ENCODE assay signal across 15 cellular contexts in genomic region chr7:131499801-131500200, GRCh38. TPM values are rescaled to one million over a fixed set of nuclear protein-coding genes. Genes with fewer than 3 reads are reported as not detected.
DNase-seq lines count a peak whose midpoint lies in the region; ATAC-seq and TF ChIP-seq lines count a peak whose summit lies in the region.
"Had no signal": no experiment of that assay in that cellular context is flagged by ENCODE, and none has a peak within 500 bp of the region (broad histone marks: within the 10 kb centered on the region; RNA-seq: fewer than 3 reads in every experiment).

No MANE protein-coding gene starts in this region.

- H3K27ac Mint-ChIP-seq in T-helper 1 cell treated with Interleukin-12 subunit alpha and Interleukin-12 subunit beta and Interleukin-4 antibody, amounts not matched to agents 30 μg/mL and 1 μg/mL, for 36 hours = peak overlapping the region; percentile 41
- H3K27ac Mint-ChIP-seq in activated naive CD8-positive, alpha-beta T cell = peak overlapping the region; percentile 37
- no peak overlapping the region for H3K27ac Mint-ChIP-seq in activated naive CD8-positive, alpha-beta T cell treated with anti-CD3 and anti-CD28 coated beads for 36 hours
- H3K27ac Mint-ChIP-seq in WTC11 = peak overlapping the region; percentile 62; the same call in 1 of the 2 replicates

- no peak for TF ChIP-seq CTCF in WTC11 (IDR thresholded peaks at IDR 0.05)

- H3K27me3 ChIP-seq in H7 (ENCODE audit: control insufficient read depth, insufficient read depth, low read length) = no peaks in the 10 kb centered on the region

- peaks cover 28% of the 10 kb centered on the region for H3K4me1 Mint-ChIP-seq in T-helper 1 cell treated with Interleukin-12 subunit alpha and Interleukin-12 subunit beta and Interleukin-4 antibody, amounts not matched to agents 30 μg/mL and 1 μg/mL, for 36 hours (ENCODE audit: low read depth)
- peaks cover 38% of the 10 kb centered on the region for H3K4me1 Mint-ChIP-seq in activated naive CD8-positive, alpha-beta T cell (ENCODE audit: low read depth)
- H3K4me1 Mint-ChIP-seq in activated naive CD8-positive, alpha-beta T cell treated with anti-CD3 and anti-CD28 coated beads for 36 hours = peaks cover 21% of the 10 kb centered on the region
- peaks cover 6% of the 10 kb centered on the region; the same call in 1 of the 2 replicates for H3K4me1 Mint-ChIP-seq in WTC11

- H3K27me3 Mint-ChIP-seq in T-helper 1 cell treated with Interleukin-12 subunit alpha and Interleukin-12 subunit beta and Interleukin-4 antibody, amounts not matched to agents 30 μg/mL and 1 μg/mL, for 36 hours (ENCODE audit: low read depth) = no peaks in the 10 kb centered on the region
- H3K27me3 Mint-ChIP-seq in activated naive CD8-positive, alpha-beta T cell = no peaks in the 10 kb centered on the region
- H3K27me3 Mint-ChIP-seq in activated naive CD8-positive, alpha-beta T cell treated with anti-CD3 and anti-CD28 coated beads for 36 hours = no peaks in the 10 kb centered on the region
- no peaks in the 10 kb centered on the region for H3K27me3 Mint-ChIP-seq in WTC11 (ENCODE audit: low read depth)
- H3K27me3 Mint-ChIP-seq: CD4-positive, alpha-beta memory T cell had no signal

- CTCF ChIA-PET in WTC11 (lab: Charles Lee) = interaction anchor here (1.6 to 2.2 kb wide), 2 partner anchors 47 to 155 kb away, joined by 3 to 9 read pairs; no protein-coding TSS in a partner anchor

- no peak for ATAC-seq in WTC11
- ATAC-seq in GM18907 (IDR thresholded peaks at IDR 0.05; ENCODE audit: unreplicated experiment) = no peak
- ATAC-seq: A549 had no signal

- no peak overlapping the region for H3K4me3 ChIP-seq in H7 (ENCODE audit: insufficient read depth, low read depth, low read length)
- H3K4me3 ChIP-seq: A549 had no signal

- peaks cover 3% of the 10 kb centered on the region for H3K36me3 Mint-ChIP-seq in T-helper 1 cell treated with Interleukin-12 subunit alpha and Interleukin-12 subunit beta and Interleukin-4 antibody, amounts not matched to agents 30 μg/mL and 1 μg/mL, for 36 hours (ENCODE audit: low read depth)
- H3K36me3 Mint-ChIP-seq in activated naive CD8-positive, alpha-beta T cell = peaks cover 5% of the 10 kb centered on the region
- no peaks in the 10 kb centered on the region for H3K36me3 Mint-ChIP-seq in activated naive CD8-positive, alpha-beta T cell treated with anti-CD3 and anti-CD28 coated beads for 36 hours
- peaks cover 62% of the 10 kb centered on the region for H3K36me3 Mint-ChIP-seq in WTC11

- H3K9me3 Mint-ChIP-seq in T-helper 1 cell treated with Interleukin-12 subunit alpha and Interleukin-12 subunit beta and Interleukin-4 antibody, amounts not matched to agents 30 μg/mL and 1 μg/mL, for 36 hours = no peaks in the 10 kb centered on the region
- H3K9me3 Mint-ChIP-seq in activated naive CD8-positive, alpha-beta T cell (ENCODE audit: low read depth) = no peaks in the 10 kb centered on the region
- no peaks in the 10 kb centered on the region for H3K9me3 Mint-ChIP-seq in activated naive CD8-positive, alpha-beta T cell treated with anti-CD3 and anti-CD28 coated beads for 36 hours
- no peaks in the 10 kb centered on the region for H3K9me3 Mint-ChIP-seq in WTC11
- H3K9me3 Mint-ChIP-seq: CD4-positive, alpha-beta memory T cell had no signal

- DNase-seq in T-helper 1 cell = no peak
- DNase-seq in activated naive CD8-positive, alpha-beta T cell treated with anti-CD3 and anti-CD28 coated beads for 36 hours = no peak
- no peak for DNase-seq in WTC11 (ENCODE audit: low spot score)
- DNase-seq in H7 = no peak
- DNase-seq: AML-193; CD4-positive, alpha-beta memory T cell; DMS153; DMS79; GDM1; HCEC 1CT; IMR-90 had no signal

- peaks cover 48% of the 10 kb centered on the region for H3K36me3 ChIP-seq in H7 (replicated peaks; ENCODE audit: control insufficient read depth, insufficient read depth, low read length)

- POLR2A ChIA-PET in WTC11 (lab: Charles Lee) = interaction anchor here (0.9 kb wide), 1 partner anchor 276 kb away, joined by 5 read pairs; no protein-coding TSS in a partner anchor

- no peak overlapping the region for H3K4me3 Mint-ChIP-seq in T-helper 1 cell treated with Interleukin-12 subunit alpha and Interleukin-12 subunit beta and Interleukin-4 antibody, amounts not matched to agents 30 μg/mL and 1 μg/mL, for 36 hours
- H3K4me3 Mint-ChIP-seq in activated naive CD8-positive, alpha-beta T cell = no peak overlapping the region
- H3K4me3 Mint-ChIP-seq in activated naive CD8-positive, alpha-beta T cell treated with anti-CD3 and anti-CD28 coated beads for 36 hours = no peak overlapping the region
- H3K4me3 Mint-ChIP-seq in WTC11 = no peak overlapping the region
- H3K4me3 Mint-ChIP-seq: CD4-positive, alpha-beta memory T cell had no signal

TF ChIP-seq in WTC11, 78 proteins besides CTCF, POLR2A, EP300 and RAD21:
- no peak for TF ChIP-seq RORB (CRISPR knock-in tag; IDR thresholded peaks at IDR 0.05)
- TF ChIP-seq, protein P1, sequence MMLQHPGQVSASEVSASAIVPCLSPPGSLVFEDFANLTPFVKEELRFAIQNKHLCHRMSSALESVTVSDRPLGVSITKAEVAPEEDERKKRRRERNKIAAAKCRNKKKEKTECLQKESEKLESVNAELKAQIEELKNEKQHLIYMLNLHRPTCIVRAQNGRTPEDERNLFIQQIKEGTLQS (CRISPR knock-in tag; conservative IDR thresholded peaks at IDR 0.05) = no peak
TF ChIP-seq in WTC11: peak in this region for 0.

RNA-seq across cellular contexts. Expression of gene PODXL, which starts 56.6 kb away (rescaled TPM):
- under 1 TPM; 0.70 to 0.88 TPM for total RNA-seq in activated naive CD8-positive, alpha-beta T cell treated with anti-CD3 and anti-CD28 coated beads for 36 hours
- 483 to 623 TPM (median 614 TPM) in 3 replicates for total RNA-seq in WTC11 (2021)
- 254 and 339 TPM in 2 replicates for total RNA-seq in H7 (2014; rRNA removed; shearing (Covaris generic))

Comparison
In these comparisons a context has a peak if more than half of its experiments do, and no peak if none do; other contexts are left out.
1. RNA of gene PODXL, which starts 56.6 kb away (total RNA-seq): 483 to 623 TPM in WTC11 and 254 to 339 TPM in H7; 0.70 to 0.88 TPM in activated naive CD8-positive, alpha-beta T cell treated with anti-CD3 and anti-CD28 coated beads for 36 hours; every median in the first group is over 100 times any median in the second.